9 cellular contexts compared by ENCODE assay signal in genomic region chr20:59031326-59032022, GRCh38. TPM values are rescaled to one million over a fixed set of nuclear protein-coding genes. Genes with fewer than 3 reads are reported as not detected.
DNase-seq lines count a peak whose midpoint lies in the region; ATAC-seq and TF ChIP-seq lines count a peak whose summit lies in the region.
"Had no signal": no experiment of that assay in that cellular context is flagged by ENCODE, and none has a peak within 500 bp of the region (broad histone marks: within the 10 kb centered on the region; RNA-seq: fewer than 3 reads in every experiment).

No MANE protein-coding gene starts in this region.

- H3K9me3 ChIP-seq in A673 (ENCODE audit: low read depth, low read length, poor library complexity, severe bottlenecking) (no peaks in the 10 kb centered on the region), GM23248 (ENCODE audit: low read depth) (no peaks in the 10 kb centered on the region), testis (no peaks in the 10 kb centered on the region)

- H3F3A ChIP-seq in GM23248 (ENCODE audit: insufficient read depth), result peaks cover 64% of the 10 kb centered on the region

- peak overlapping the region; percentile 89 for H3K27ac Mint-ChIP-seq in activated T-helper 2 cell treated with anti-CD3 and anti-CD28 coated beads, Interferon-gamma antibody, Interleukin-2, Interleukin-4, amounts not matched to agents 10 μg/mL and 5 μg/mL and 100 μg/mL, durations not matched to agents 14 hours and 24 hours and 36 hours
- peak overlapping the region; percentile 90 to 95 (median 94) for H3K27ac Mint-ChIP-seq in immature natural killer cell

- H2AFZ ChIP-seq in GM23248, result peak overlapping the region; percentile 75

- H3K27me3 ChIP-seq in A673 (replicated peaks; ENCODE audit: insufficient read depth, low read depth, low read length, poor library complexity), result no peaks in the 10 kb centered on the region
- no peaks in the 10 kb centered on the region for H3K27me3 ChIP-seq in GM23248 (replicated peaks; ENCODE audit: insufficient read depth)
- no peaks in the 10 kb centered on the region for H3K27me3 ChIP-seq in testis

- peaks cover 14% of the 10 kb centered on the region; the same call in 1 of the 2 replicates for H4K20me1 ChIP-seq in GM23248 (ENCODE audit: insufficient read depth)

- no peaks in the 10 kb centered on the region for H3K9me3 Mint-ChIP-seq in activated T-helper 2 cell treated with anti-CD3 and anti-CD28 coated beads, Interferon-gamma antibody, Interleukin-2, Interleukin-4, amounts not matched to agents 10 μg/mL and 5 μg/mL and 100 μg/mL, durations not matched to agents 14 hours and 24 hours and 36 hours
- no peaks in the 10 kb centered on the region for H3K9me3 Mint-ChIP-seq in immature natural killer cell

- CTCF ChIA-PET in A673 (lab: Charles Lee), result no interaction called here

- H3K27ac ChIP-seq in A673 (ENCODE audit: low read depth, low read length, poor library complexity, severe bottlenecking), result peak overlapping the region; percentile 92
- peak overlapping the region; percentile 65 for H3K27ac ChIP-seq in GM23248
- H3K27ac ChIP-seq in testis, result peak overlapping the region; percentile 87 to 92

- in situ Hi-C loops in GM23248 (cut with MboI) (no loop called here), GM13977 (cut with MboI; ENCODE audit: low pct_unique_long_range_greater_than_20kb, low sequenced_read_pairs, unreplicated experiment) (no loop called here)

- no peaks in the 10 kb centered on the region for H3K9me2 ChIP-seq in GM23248 (ENCODE audit: insufficient read depth)

- H3K36me3 Mint-ChIP-seq in activated T-helper 2 cell treated with anti-CD3 and anti-CD28 coated beads, Interferon-gamma antibody, Interleukin-2, Interleukin-4, amounts not matched to agents 10 μg/mL and 5 μg/mL and 100 μg/mL, durations not matched to agents 14 hours and 24 hours and 36 hours (ENCODE audit: low read depth), result peaks cover 86% of the 10 kb centered on the region
- peaks cover 18 to 35% (median 25%) of the 10 kb centered on the region in 3 donors for H3K36me3 Mint-ChIP-seq in immature natural killer cell

- H3K9ac ChIP-seq in GM23248, result peak overlapping the region; percentile 84

- intact Hi-C loops in A673 (cut with micrococcal nuclease; ENCODE audit: unreplicated experiment) (loop anchor here (5.0 kb wide), 2 partner anchors 49 to 139 kb away; partner anchors contain the start of gene NELFCD), testis (cut with DNase I; ENCODE audit: low total_unique reads) (no loop called here)
- intact Hi-C loops in activated T-helper 2 cell treated with anti-CD3 and anti-CD28 coated beads, Interferon-gamma antibody, Interleukin-2, Interleukin-4, amounts not matched to agents 10 μg/mL and 5 μg/mL and 100 μg/mL, durations not matched to agents 14 hours and 24 hours and 36 hours (cut with micrococcal nuclease), result loop anchor here (1.0 to 5.0 kb wide), 3 partner anchors 11 to 139 kb away; partner anchors contain the start of genes NELFCD and PRELID3B

- no TSS peak for BruUV-seq in A673 (replicated peaks; lab: Mats Ljungman, UMichigan)

- H3K4me1 Mint-ChIP-seq in activated T-helper 2 cell treated with anti-CD3 and anti-CD28 coated beads, Interferon-gamma antibody, Interleukin-2, Interleukin-4, amounts not matched to agents 10 μg/mL and 5 μg/mL and 100 μg/mL, durations not matched to agents 14 hours and 24 hours and 36 hours (ENCODE audit: low read depth), result peaks cover 65% of the 10 kb centered on the region
- peaks cover 58 to 63% of the 10 kb centered on the region in 2 donors for H3K4me1 Mint-ChIP-seq in immature natural killer cell

- H3K27me3 Mint-ChIP-seq in activated T-helper 2 cell treated with anti-CD3 and anti-CD28 coated beads, Interferon-gamma antibody, Interleukin-2, Interleukin-4, amounts not matched to agents 10 μg/mL and 5 μg/mL and 100 μg/mL, durations not matched to agents 14 hours and 24 hours and 36 hours (ENCODE audit: low read depth), result no peaks in the 10 kb centered on the region
- peaks cover 6 to 7% (median 6%) of the 10 kb centered on the region in 3 donors for H3K27me3 Mint-ChIP-seq in immature natural killer cell (ENCODE audit: low read depth in 3 of 3)

- 28 to 29% methylated on average over 18 of the region's 18 CpGs for WGBS in GM23248 (ENCODE audit: low coverage in 1 of 2, low lambda C conversion rate in 2 of 2, missing lambda C conversion rate in 2 of 2), 2 experiments
- 27 to 29% methylated on average over 14 to 18 of the region's 18 CpGs for WGBS in testis, 2 donors

- H3K4me3 Mint-ChIP-seq in activated T-helper 2 cell treated with anti-CD3 and anti-CD28 coated beads, Interferon-gamma antibody, Interleukin-2, Interleukin-4, amounts not matched to agents 10 μg/mL and 5 μg/mL and 100 μg/mL, durations not matched to agents 14 hours and 24 hours and 36 hours (ENCODE audit: low read depth), result peak overlapping the region; percentile 93
- H3K4me3 Mint-ChIP-seq in immature natural killer cell, result peak overlapping the region; percentile 93 to 96 (median 95)

- peak overlapping the region; percentile 84 for H3K4me2 ChIP-seq in GM23248 (ENCODE audit: unreplicated experiment)

- H3K36me3 ChIP-seq in A673 (ENCODE audit: insufficient read depth, low read length, poor library complexity, severe bottlenecking) (peaks cover 74% of the 10 kb centered on the region), GM23248 (ENCODE audit: low read depth) (peaks cover 38% of the 10 kb centered on the region), testis (ENCODE audit: low read depth, missing control alignments) (no peaks in the 10 kb centered on the region)

- TF ChIP-seq POLR2A in testis (IDR thresholded peaks at IDR 0.05), result no peak

- TF ChIP-seq CTCF in A673 (conservative IDR thresholded peaks at IDR 0.05; ENCODE audit: low read depth, low read length) (no peak), testis (IDR thresholded peaks at IDR 0.05) (no peak), GM13977 (IDR thresholded peaks at IDR 0.05; ENCODE audit: extremely low read depth, insufficient read depth, missing control alignments) (no peak)

- ATAC-seq in HG03108 (IDR thresholded peaks at IDR 0.05; ENCODE audit: unreplicated experiment), result no peak

- H3K79me2 ChIP-seq in GM23248 (ENCODE audit: insufficient read depth), result peaks cover 81% of the 10 kb centered on the region

- no peak for DNase-seq in A673 (ENCODE audit: low spot score)
- DNase-seq in GM23248, result no peak
- DNase-seq in activated T-helper 2 cell treated with anti-CD3 and anti-CD28 coated beads, Interferon-gamma antibody, Interleukin-2, Interleukin-4, amounts not matched to agents 10 μg/mL and 5 μg/mL and 100 μg/mL, durations not matched to agents 14 hours and 24 hours and 36 hours (ENCODE audit: low spot score), result no peak
- DNase-seq in immature natural killer cell, result no peak
- no peak for DNase-seq in testis
- DNase-seq in GM13977 (ENCODE audit: low spot score), result no peak
- DNase-seq in activated CD8-positive, alpha-beta memory T cell treated with anti-CD3 and anti-CD28 coated beads, Interleukin-2, amount 50 U/mL, for 4 hours, result no peak

- peaks cover 28% of the 10 kb centered on the region for H3K4me1 ChIP-seq in A673 (ENCODE audit: insufficient read depth, low read length, poor library complexity, severe bottlenecking)
- peaks cover 46% of the 10 kb centered on the region for H3K4me1 ChIP-seq in GM23248 (ENCODE audit: insufficient read depth)
- peaks cover 18% of the 10 kb centered on the region for H3K4me1 ChIP-seq in testis

- H3K4me3 ChIP-seq in A673 (ENCODE audit: low read depth, low read length, poor library complexity, severe bottlenecking) (peak overlapping the region; percentile 92), GM23248 (peak overlapping the region; percentile 79), testis (peak overlapping the region; percentile 73 to 94)

- POLR2A ChIA-PET in A673 (lab: Charles Lee; ENCODE audit: low non-redundant PET), result no interaction called here

RNA-seq across cellular contexts. Expression of gene ATP5F1E, which starts 0.7 kb away (rescaled TPM):
- total RNA-seq in A673 (2021) (73.7 and 76.8 TPM in 2 replicates), testis (10 to 100 TPM; 24.6 to 25.5 TPM)
- 20.0 and 21.1 TPM in 2 replicates for total RNA-seq in GM23248 (2014; rRNA removed; shearing (Covaris generic))
- polyA plus RNA-seq in GM23248 (2016; fragmentation: Nextera tagmentation; extraction: Ambion mirVana) (236 and 245 TPM in 2 replicates), immature natural killer cell (100 to 1,000 TPM in 1 of 3 donors, 10 to 100 TPM in 2; 43.3 to 138 (median 91.7) TPM), testis (ENCODE audit: insufficient read depth, low read depth, low replicate concordance) (76.0 TPM)
- 61.2 and 66.9 TPM in 2 replicates for total RNA-seq in activated T-helper 2 cell treated with anti-CD3 and anti-CD28 coated beads, Interferon-gamma antibody, Interleukin-2, Interleukin-4, amounts not matched to agents 10 μg/mL and 5 μg/mL and 100 μg/mL, durations not matched to agents 14 hours and 24 hours and 36 hours

RNA-seq across cellular contexts. Expression of gene PRELID3B, which starts 11.1 kb away (rescaled TPM):
- 81.9 and 83.4 TPM in 2 replicates for total RNA-seq in A673 (2021)
- 64.1 and 72.8 TPM in 2 replicates for total RNA-seq in GM23248 (2014; rRNA removed; shearing (Covaris generic))
- polyA plus RNA-seq in GM23248 (2016; fragmentation: Nextera tagmentation; extraction: Ambion mirVana), result 75.8 and 76.4 TPM in 2 replicates
- 106 and 112 TPM in 2 replicates for total RNA-seq in activated T-helper 2 cell treated with anti-CD3 and anti-CD28 coated beads, Interferon-gamma antibody, Interleukin-2, Interleukin-4, amounts not matched to agents 10 μg/mL and 5 μg/mL and 100 μg/mL, durations not matched to agents 14 hours and 24 hours and 36 hours
- polyA plus RNA-seq in immature natural killer cell, result 10 to 100 TPM; 31.5 to 43.3 (median 37.8) TPM
- total RNA-seq in testis, result 10 to 100 TPM; 29.1 to 35.3 TPM
- 54.3 TPM for polyA plus RNA-seq in testis (ENCODE audit: insufficient read depth, low read depth, low replicate concordance)

RNA-seq across cellular contexts. Expression of gene TUBB1, which starts 12.2 kb away (rescaled TPM):
- not detected in 2 replicates for total RNA-seq in A673 (2021)
- not detected in 2 replicates for total RNA-seq in GM23248 (2014; rRNA removed; shearing (Covaris generic))
- polyA plus RNA-seq in GM23248 (2016; fragmentation: Nextera tagmentation; extraction: Ambion mirVana), result 0.05 and 0.09 TPM in 2 replicates
- total RNA-seq in activated T-helper 2 cell treated with anti-CD3 and anti-CD28 coated beads, Interferon-gamma antibody, Interleukin-2, Interleukin-4, amounts not matched to agents 10 μg/mL and 5 μg/mL and 100 μg/mL, durations not matched to agents 14 hours and 24 hours and 36 hours, result not detected in 2 replicates
- 10 to 100 TPM in 1 of 3 donors, 1 to 10 TPM in 2; 2.6 to 22.5 (median 4.3) TPM for polyA plus RNA-seq in immature natural killer cell
- total RNA-seq in testis, result under 1 TPM; 0.25 to 0.55 TPM
- polyA plus RNA-seq in testis (ENCODE audit: insufficient read depth, low read depth, low replicate concordance), result 1.3 TPM
- total RNA-seq: pulmonary artery endothelial cell had no signal

RNA-seq across cellular contexts. Expression of gene CTSZ, which starts 24.4 kb away (rescaled TPM):
- total RNA-seq in A673 (2021) (1.2 and 1.4 TPM in 2 replicates), testis (10 to 100 TPM; 49.4 to 77.4 TPM)
- total RNA-seq in GM23248 (2014; rRNA removed; shearing (Covaris generic)), result 391 and 422 TPM in 2 replicates
- polyA plus RNA-seq in GM23248 (2016; fragmentation: Nextera tagmentation; extraction: Ambion mirVana) (13.5 and 14.2 TPM in 2 replicates), immature natural killer cell (10 to 100 TPM in 1 of 3 donors, 1 to 10 TPM in 2; 2.6 to 10.5 (median 5.8) TPM), testis (ENCODE audit: insufficient read depth, low read depth, low replicate concordance) (120 TPM)
- 62.0 and 66.1 TPM in 2 replicates for total RNA-seq in activated T-helper 2 cell treated with anti-CD3 and anti-CD28 coated beads, Interferon-gamma antibody, Interleukin-2, Interleukin-4, amounts not matched to agents 10 μg/mL and 5 μg/mL and 100 μg/mL, durations not matched to agents 14 hours and 24 hours and 36 hours

RNA-seq across cellular contexts. Expression of gene NELFCD, which starts 50.4 kb away (rescaled TPM):
- 164 and 174 TPM in 2 replicates for total RNA-seq in A673 (2021)
- 36.3 and 52.5 TPM in 2 replicates for total RNA-seq in GM23248 (2014; rRNA removed; shearing (Covaris generic))
- 57.4 and 59.8 TPM in 2 replicates for polyA plus RNA-seq in GM23248 (2016; fragmentation: Nextera tagmentation; extraction: Ambion mirVana)
- 111 and 113 TPM in 2 replicates for total RNA-seq in activated T-helper 2 cell treated with anti-CD3 and anti-CD28 coated beads, Interferon-gamma antibody, Interleukin-2, Interleukin-4, amounts not matched to agents 10 μg/mL and 5 μg/mL and 100 μg/mL, durations not matched to agents 14 hours and 24 hours and 36 hours
- polyA plus RNA-seq in immature natural killer cell, result 100 to 1,000 TPM in 1 of 3 donors, 10 to 100 TPM in 2; 67.1 to 104 (median 71.7) TPM
- 100 to 1,000 TPM; 103 to 123 TPM for total RNA-seq in testis
- polyA plus RNA-seq in testis (ENCODE audit: insufficient read depth, low read depth, low replicate concordance), result 105 TPM
